In genomic region chr3:158672293-158673176, GRCh38 we compare ENCODE assay signal across 8 cellular contexts. TPM values are rescaled to one million over a fixed set of nuclear protein-coding genes. Genes with fewer than 3 reads are reported as not detected.
DNase-seq lines count a peak whose midpoint lies in the region; ATAC-seq and TF ChIP-seq lines count a peak whose summit lies in the region.

Gene LXN, minus strand, starts transcription at chr3:158672648. Its CDS starts 170 bp downstream, at chr3:158672478.

- H3K27ac ChIP-seq in adrenal gland (peak within 1 kb of the TSS; percentile 4 to 86 (median 73)), heart left ventricle (peak within 1 kb of the TSS; percentile 4 to 82 (median 72))

- intact Hi-C loops in adrenal gland (cut with DNase I) (loop anchor here (10.0 kb wide), 2 partner anchors 52 to 122 kb away; no protein-coding TSS in a partner anchor), heart left ventricle (cut with DNase I) (loop anchor here in 3 of 10 donors (5.0 kb wide), 3 partner anchors 45 to 120 kb away; no protein-coding TSS in a partner anchor)

- H3K4me1 Mint-ChIP-seq in type B pancreatic cell (ENCODE audit: unreplicated experiment), result peaks cover 19% of the 10 kb centered on the region

- peak; percentile 99 for ATAC-seq in GM18858 (IDR thresholded peaks at IDR 0.05; ENCODE audit: unreplicated experiment)
- peak; percentile 99 for ATAC-seq in HG03066 (IDR thresholded peaks at IDR 0.05; ENCODE audit: low read depth, unreplicated experiment)
- peak; percentile 95 to 99 (median 99) for ATAC-seq in heart left ventricle

- H3K36me3 ChIP-seq in adrenal gland (replicated peaks in 1 of 2) (peaks cover 0 to 6% of the 10 kb centered on the region in 2 donors), heart left ventricle (peaks cover 0 to 51% (median 47%) of the 10 kb centered on the region in 9 donors)

- H3K9me3 ChIP-seq in adrenal gland (replicated peaks in 1 of 3) (no peaks in the 10 kb centered on the region), heart left ventricle (no peaks in the 10 kb centered on the region)

- DNase-seq in 8988T (peak; percentile 76), T follicular helper cell (ENCODE audit: low read depth) (peak; percentile 79), adrenal gland (peak; percentile 83 to 92 (median 87)), heart left ventricle (peak; percentile 83 to 90 (median 85)), pons (ENCODE audit: low spot score) (peak; percentile 44), type B pancreatic cell (ENCODE audit: extremely low spot score, unreplicated experiment) (peak; percentile 84)

- TF ChIP-seq POLR2A in adrenal gland (IDR thresholded peaks at IDR 0.05) (peak in 1 of 2 donors; percentile 68), heart left ventricle (IDR thresholded peaks at IDR 0.05) (no peak)

- H3K4me3 ChIP-seq in adrenal gland, result peak within 1 kb of the TSS in 2 of 4 donors; percentile 58 to 70
- peak within 1 kb of the TSS in 11 of 12 donors; percentile 21 to 68 (median 60) for H3K4me3 ChIP-seq in heart left ventricle

- 5 to 24% (median 9%) methylated on average over 11 to 27 of the region's 27 CpGs for WGBS in adrenal gland, 4 donors
- 18 to 46% (median 30%) methylated on average over 9 to 27 of the region's 27 CpGs for WGBS in heart left ventricle, 4 donors

- H3K27me3 Mint-ChIP-seq in type B pancreatic cell, result no peaks in the 10 kb centered on the region

- H3K27ac Mint-ChIP-seq in type B pancreatic cell, result peak within 1 kb of the TSS; percentile 93

- H3K4me3 Mint-ChIP-seq in type B pancreatic cell, result peak within 1 kb of the TSS; percentile 97

- TF ChIP-seq CTCF in adrenal gland (IDR thresholded peaks at IDR 0.05) (peak; percentile 41 to 78 (median 64)), heart left ventricle (IDR thresholded peaks at IDR 0.05) (peak; percentile 34 to 89 (median 55)), type B pancreatic cell (conservative IDR thresholded peaks at IDR 0.05) (peak; percentile 72)

- H3K36me3 Mint-ChIP-seq in type B pancreatic cell, result peaks cover 12% of the 10 kb centered on the region

- H3K4me1 ChIP-seq in adrenal gland (replicated peaks in 1 of 2), result peaks cover 10 to 21% of the 10 kb centered on the region in 2 donors
- peaks cover 0 to 23% (median 5%) of the 10 kb centered on the region in 12 donors for H3K4me1 ChIP-seq in heart left ventricle

- H3K27me3 ChIP-seq in adrenal gland (no peaks in the 10 kb centered on the region), heart left ventricle (no peaks in the 10 kb centered on the region)

- H3K9me3 Mint-ChIP-seq in type B pancreatic cell, result no peaks in the 10 kb centered on the region

RNA-seq across cellular contexts. Expression of gene LXN, which starts in this region (rescaled TPM):
- total RNA-seq in adrenal gland, result 100 to 1,000 TPM in 1 of 8 donors, 10 to 100 TPM in 7; 20.5 to 100 (median 67.0) TPM
- 10 to 100 TPM; 23.5 to 60.6 (median 42.0) TPM for polyA plus RNA-seq in adrenal gland
- total RNA-seq in heart left ventricle, result 10 to 100 TPM in 2 of 9 donors, 1 to 10 TPM in 7; 2.3 to 21.8 (median 3.5) TPM
- 1 to 10 TPM; 3.3 to 5.6 TPM for polyA plus RNA-seq in heart left ventricle
- total RNA-seq in type B pancreatic cell (ENCODE audit: low replicate concordance), result 15.0 and 17.9 TPM in 2 replicates
